ENCODE assay signal across 20 cellular contexts in the genomic region with DNA sequence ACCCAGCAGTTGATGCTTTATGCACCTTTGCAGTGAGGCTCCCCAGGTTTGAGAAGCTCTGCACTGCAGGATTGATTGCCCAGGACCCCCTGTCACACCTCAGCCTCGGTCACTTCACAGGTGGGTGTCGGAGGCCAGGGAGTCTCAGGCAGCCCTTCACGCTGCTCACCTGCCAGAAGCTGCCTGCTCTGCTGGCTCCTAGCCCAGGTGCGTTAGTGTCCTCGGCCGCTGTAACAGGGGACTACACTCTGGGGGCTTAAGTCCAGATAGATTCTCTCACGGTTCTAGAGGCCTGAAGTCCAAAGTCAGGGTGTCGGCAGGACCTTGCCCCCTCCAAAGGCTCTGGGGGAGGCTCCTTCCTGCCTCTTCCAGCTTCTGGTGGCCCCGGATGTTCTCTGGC.
DNase-seq lines count a peak whose midpoint lies in the region; ATAC-seq and TF ChIP-seq lines count a peak whose summit lies in the region.
"Had no signal": no experiment of that assay in that cellular context is flagged by ENCODE, and none has a peak within 500 bp of the region (broad histone marks: within the 10 kb centered on the region; RNA-seq: fewer than 3 reads in every experiment).

No MANE protein-coding gene starts in this region.

- no peak overlapping the region for H3K18ac ChIP-seq in neuronal stem cell (ENCODE audit: low read length)

- H3K36me3 ChIP-seq in RWPE2 (ENCODE audit: low read depth): no peaks in the 10 kb centered on the region
- no peaks in the 10 kb centered on the region for H3K36me3 ChIP-seq in neuronal stem cell (replicated peaks in 1 of 2; ENCODE audit: control insufficient read depth in 2 of 2, insufficient read depth in 2 of 2, low read length in 2 of 2)
- H3K36me3 ChIP-seq in spleen: no peaks in the 10 kb centered on the region
- H3K36me3 ChIP-seq: BLaER1, HAP-1 had no signal

- CTCF ChIA-PET in activated CD4-positive, alpha-beta memory T cell treated with anti-CD3 and anti-CD28 coated beads for 36 hours (lab: Charles Lee): no interaction called here

- peak overlapping the region; percentile 67 for H3K23ac ChIP-seq in neuronal stem cell (ENCODE audit: low read depth, low read length, poor library complexity)

- H2AFZ ChIP-seq in neuronal stem cell (ENCODE audit: low read length): no peak overlapping the region
- H2AFZ ChIP-seq: GM23338 had no signal

- H3K9me3 Mint-ChIP-seq in activated CD4-positive, alpha-beta memory T cell treated with anti-CD3 and anti-CD28 coated beads for 36 hours: no peaks in the 10 kb centered on the region
- H3K9me3 Mint-ChIP-seq in osteocyte (ENCODE audit: unreplicated experiment): no peaks in the 10 kb centered on the region
- H3K9me3 Mint-ChIP-seq: GM23338 had no signal

- no peak overlapping the region for H3K4me3 Mint-ChIP-seq in activated CD4-positive, alpha-beta memory T cell treated with anti-CD3 and anti-CD28 coated beads for 36 hours
- no peak overlapping the region for H3K4me3 Mint-ChIP-seq in osteocyte (ENCODE audit: unreplicated experiment)
- H3K4me3 Mint-ChIP-seq: B cell; CD4-positive, CD25-positive, alpha-beta regulatory T cell; CD8-positive, alpha-beta T cell; GM23338; HFFc6 had no signal

- intact Hi-C loops in spleen (cut with DNase I; ENCODE audit: low total_unique reads): no loop called here
- intact Hi-C loops in activated CD4-positive, alpha-beta memory T cell treated with anti-CD3 and anti-CD28 coated beads for 36 hours (cut with micrococcal nuclease): no loop called here

- no peak overlapping the region for H2BK15ac ChIP-seq in neuronal stem cell (ENCODE audit: low read length)

- no peak overlapping the region for H2AK5ac ChIP-seq in neuronal stem cell (ENCODE audit: low read depth, low read length)

- no peaks in the 10 kb centered on the region for H3K9me3 ChIP-seq in RWPE2 (ENCODE audit: severe bottlenecking)
- H3K9me3 ChIP-seq in neuronal stem cell (replicated peaks in 1 of 2; ENCODE audit: control insufficient read depth in 2 of 2, insufficient read depth in 1 of 2, low read depth in 1 of 2, low read length in 2 of 2): no peaks in the 10 kb centered on the region
- H3K9me3 ChIP-seq in spleen: peaks cover 0 to 5% (median 0%) of the 10 kb centered on the region in 8 donors
- H3K9me3 ChIP-seq: BLaER1, Caco-2, HAP-1 had no signal

- peaks cover 3% of the 10 kb centered on the region for H3K27me3 Mint-ChIP-seq in activated CD4-positive, alpha-beta memory T cell treated with anti-CD3 and anti-CD28 coated beads for 36 hours
- peaks cover 23% of the 10 kb centered on the region for H3K27me3 Mint-ChIP-seq in osteocyte (ENCODE audit: unreplicated experiment)
- H3K27me3 Mint-ChIP-seq: B cell had no signal

- H2BK120ac ChIP-seq in neuronal stem cell (ENCODE audit: low read depth, low read length): no peak overlapping the region

- no peak overlapping the region for H3K9ac ChIP-seq in neuronal stem cell (ENCODE audit: low read depth, low read length, poor library complexity)
- H3K9ac ChIP-seq: BLaER1 had no signal

- H3K79me1 ChIP-seq in neuronal stem cell (ENCODE audit: low read depth, low read length): no peaks in the 10 kb centered on the region

- H3K36me3 Mint-ChIP-seq in activated CD4-positive, alpha-beta memory T cell treated with anti-CD3 and anti-CD28 coated beads for 36 hours: no peaks in the 10 kb centered on the region
- H3K36me3 Mint-ChIP-seq in osteocyte (ENCODE audit: unreplicated experiment): no peaks in the 10 kb centered on the region
- H3K36me3 Mint-ChIP-seq: CD4-positive, CD25-positive, alpha-beta regulatory T cell; CD8-positive, alpha-beta T cell had no signal

- H3K4me1 ChIP-seq in RWPE2 (ENCODE audit: insufficient read depth, poor library complexity, severe bottlenecking) (no peaks in the 10 kb centered on the region), neuronal stem cell (ENCODE audit: control insufficient read depth in 2 of 2, insufficient read depth in 1 of 2, low read depth in 1 of 2, low read length in 2 of 2) (no peaks in the 10 kb centered on the region), spleen (no peaks in the 10 kb centered on the region)
- H3K4me1 ChIP-seq: BLaER1, Caco-2, HAP-1 had no signal

- H3K27ac ChIP-seq in RWPE2 (ENCODE audit: poor library complexity, severe bottlenecking) (no peak overlapping the region), neuronal stem cell (replicated peaks; ENCODE audit: low read length) (no peak overlapping the region), spleen (no peak overlapping the region)
- H3K27ac ChIP-seq: 22Rv1, BLaER1, C4-2B had no signal

- H3K4me3 ChIP-seq in RWPE2 (ENCODE audit: severe bottlenecking) (no peak overlapping the region), neuronal stem cell (ENCODE audit: low read length in 2 of 2) (no peak overlapping the region), spleen (no peak overlapping the region)
- H3K4me3 ChIP-seq: BLaER1, GM23338, HAP-1 had no signal

- TF ChIP-seq POLR2A in spleen (IDR thresholded peaks at IDR 0.05): no peak

- H3K14ac ChIP-seq in neuronal stem cell (ENCODE audit: low read length): no peak overlapping the region

- no peak overlapping the region for H3K4me2 ChIP-seq in neuronal stem cell (ENCODE audit: insufficient read depth, low read length, poor library complexity, severe bottlenecking)
- H3K4me2 ChIP-seq: BLaER1, GM23338 had no signal

- POLR2A ChIA-PET in activated CD4-positive, alpha-beta memory T cell treated with anti-CD3 and anti-CD28 coated beads for 36 hours (lab: Charles Lee): no interaction called here

- no peak overlapping the region for H3K4ac ChIP-seq in neuronal stem cell (ENCODE audit: low read length)

- DNase-seq in NCI-H1105 treated with DMSO at 0.1 percent for 48 hours (lab: John Stamatoyannopoulos, UW) (peak; percentile 6), NCI-H1105 (lab: John Stamatoyannopoulos, UW) (no peak), RWPE2 (ENCODE audit: low spot score) (peak; percentile 10), neuronal stem cell (ENCODE audit: low spot score) (no peak), spleen (peak; percentile 66), osteocyte (ENCODE audit: extremely low spot score, unreplicated experiment) (no peak)
- DNase-seq in activated CD4-positive, alpha-beta T cell treated with anti-CD3 and anti-CD28 coated beads for 4 hours: no peak
- DNase-seq in activated CD4-positive, alpha-beta memory T cell treated with anti-CD3 and anti-CD28 coated beads for 36 hours: no peak
- DNase-seq: Caco-2; CD4-positive, CD25-positive, alpha-beta regulatory T cell; CD8-positive, alpha-beta T cell; DMS153; DND-41; HFFc6 had no signal

- no peak for ATAC-seq in RWPE2 (ENCODE audit: low read depth)
- ATAC-seq: CD8-positive, alpha-beta T cell; GM23338 had no signal

- H3K27me3 ChIP-seq in RWPE2 (ENCODE audit: insufficient read depth, poor library complexity, severe bottlenecking) (peaks cover 23% of the 10 kb centered on the region), neuronal stem cell (ENCODE audit: control insufficient read depth in 3 of 3, insufficient read depth in 3 of 3, low read depth in 1 of 3, low read length in 3 of 3) (peaks cover 0 to 2% (median 0%) of the 10 kb centered on the region in 3 experiments), spleen (replicated peaks in 1 of 7) (peaks cover 0 to 50% (median 0%) of the 10 kb centered on the region in 7 donors)
- H3K27me3 ChIP-seq: BLaER1 had no signal

- no peaks in the 10 kb centered on the region for H3K4me1 Mint-ChIP-seq in activated CD4-positive, alpha-beta memory T cell treated with anti-CD3 and anti-CD28 coated beads for 36 hours (ENCODE audit: low read depth)
- H3K4me1 Mint-ChIP-seq in osteocyte (ENCODE audit: unreplicated experiment): no peaks in the 10 kb centered on the region
- H3K4me1 Mint-ChIP-seq: B cell; CD4-positive, CD25-positive, alpha-beta regulatory T cell; GM23338 had no signal

- no peak overlapping the region for H2BK12ac ChIP-seq in neuronal stem cell (ENCODE audit: low read length)

- no peak overlapping the region for H2BK5ac ChIP-seq in neuronal stem cell (ENCODE audit: low read length)

- H4K91ac ChIP-seq in neuronal stem cell (ENCODE audit: low read depth, low read length, poor library complexity): no peak overlapping the region

- peak overlapping the region; percentile 50 for H4K8ac ChIP-seq in neuronal stem cell (ENCODE audit: low read depth, low read length)

- no peak overlapping the region for H3K27ac Mint-ChIP-seq in activated CD4-positive, alpha-beta memory T cell treated with anti-CD3 and anti-CD28 coated beads for 36 hours
- no peak overlapping the region for H3K27ac Mint-ChIP-seq in osteocyte (ENCODE audit: unreplicated experiment)
- H3K27ac Mint-ChIP-seq: B cell; CD4-positive, CD25-positive, alpha-beta regulatory T cell; CD8-positive, alpha-beta T cell; GM23338; HFFc6 had no signal

- no peak for TF ChIP-seq CTCF in RWPE2 (IDR thresholded peaks at IDR 0.05; ENCODE audit: poor library complexity, severe bottlenecking)
- TF ChIP-seq CTCF in spleen (IDR thresholded peaks at IDR 0.05 in 8 of 11, conservative IDR thresholded peaks at IDR 0.05 in 3 of 11): no peak
- TF ChIP-seq CTCF in osteocyte (IDR thresholded peaks at IDR 0.05): no peak

- WGBS in neuronal stem cell (ENCODE audit: extremely low coverage in 2 of 2, insufficient read length in 2 of 2, insufficient replicate concordance in 1 of 2), 2 donors: no CpG with 5 or more reads among the region's 9 CpGs
- WGBS in spleen, 5 donors: 61 to 73% (median 72%) methylated on average over 5 to 9 of the region's 9 CpGs

Comparison
In these comparisons a context has a peak if more than half of its experiments do, and no peak if none do; other contexts are left out.
1. DNase-seq: peak in NCI-H1105 treated with DMSO at 0.1 percent for 48 hours (single experiment), RWPE2 (single experiment) and spleen (single experiment); none in NCI-H1105 (single experiment), neuronal stem cell (single experiment), activated CD4-positive, alpha-beta T cell treated with anti-CD3 and anti-CD28 coated beads for 4 hours (0 of 2), activated CD4-positive, alpha-beta memory T cell treated with anti-CD3 and anti-CD28 coated beads for 36 hours (single experiment) and osteocyte (single experiment).